Comparison of ENCODE assay signal across 7 cellular contexts in genomic region chr9:91425270-91425669, GRCh38. TPM values are rescaled to one million over a fixed set of nuclear protein-coding genes. Genes with fewer than 3 reads are reported as not detected.
A peak's percentile ranks its signal among the peaks of the same experiment; 100 is the strongest.
DNase-seq lines count a peak whose midpoint lies in the region; ATAC-seq and TF ChIP-seq lines count a peak whose summit lies in the region.

No MANE protein-coding gene starts in this region.

- DNase-seq in stimulated activated naive B cell treated with anti-CD40 and anti-IgM and Interleukin-4, amounts not matched to agents 10 μg/mL and 1 μg/mL and 100 μg/mL, for 72 hours: no peak
- DNase-seq in GM10248 (ENCODE audit: extremely low spot score) (no peak), GM19238 (ENCODE audit: insufficient read length, low spot score) (no peak), brain microvascular endothelial cell (no peak)

- no peak overlapping the region for H3K9ac ChIP-seq in iPS-20b (ENCODE audit: low read depth, low read length)

- peaks cover 14% of the 10 kb centered on the region for H3K4me1 ChIP-seq in iPS-20b (ENCODE audit: insufficient read depth, low read length)

- H3K4me3 ChIP-seq in iPS-20b (ENCODE audit: low read length): peak overlapping the region; percentile 72; the same call in 1 of the 2 replicates
- no peak overlapping the region for H3K4me3 ChIP-seq in brain microvascular endothelial cell (ENCODE audit: low read depth, low read length)

- peak overlapping the region in 2 of 3 donors; percentile 9 to 41 for H3K27ac Mint-ChIP-seq in IgD-negative memory B cell
- H3K27ac Mint-ChIP-seq in activated T-helper 17 cell treated with anti-CD3 and anti-CD28 coated beads, Interleukin-2, amount 50 U/mL, for 72 hours: peak overlapping the region; percentile 97
- peak overlapping the region; percentile 98 for H3K27ac Mint-ChIP-seq in stimulated activated naive B cell treated with anti-CD40 and anti-IgM and Interleukin-4, amounts not matched to agents 10 μg/mL and 1 μg/mL and 100 μg/mL, for 72 hours

- H3K36me3 Mint-ChIP-seq in IgD-negative memory B cell: no peaks in the 10 kb centered on the region
- peaks cover 39% of the 10 kb centered on the region for H3K36me3 Mint-ChIP-seq in activated T-helper 17 cell treated with anti-CD3 and anti-CD28 coated beads, Interleukin-2, amount 50 U/mL, for 72 hours (ENCODE audit: low read depth)
- peaks cover 26 to 31% of the 10 kb centered on the region in 2 donors for H3K36me3 Mint-ChIP-seq in stimulated activated naive B cell treated with anti-CD40 and anti-IgM and Interleukin-4, amounts not matched to agents 10 μg/mL and 1 μg/mL and 100 μg/mL, for 72 hours

- H3K27ac ChIP-seq in iPS-20b (ENCODE audit: low read length) (no peak overlapping the region), brain microvascular endothelial cell (no peak overlapping the region)

- H3K36me3 ChIP-seq in iPS-20b (ENCODE audit: insufficient read depth, low read depth, low read length): no peaks in the 10 kb centered on the region
- H3K36me3 ChIP-seq in brain microvascular endothelial cell (replicated peaks): no peaks in the 10 kb centered on the region

- H3K27me3 Mint-ChIP-seq in IgD-negative memory B cell: peaks cover 33% of the 10 kb centered on the region
- no peaks in the 10 kb centered on the region for H3K27me3 Mint-ChIP-seq in activated T-helper 17 cell treated with anti-CD3 and anti-CD28 coated beads, Interleukin-2, amount 50 U/mL, for 72 hours
- no peaks in the 10 kb centered on the region for H3K27me3 Mint-ChIP-seq in stimulated activated naive B cell treated with anti-CD40 and anti-IgM and Interleukin-4, amounts not matched to agents 10 μg/mL and 1 μg/mL and 100 μg/mL, for 72 hours

- H3K9me3 Mint-ChIP-seq in IgD-negative memory B cell: no peaks in the 10 kb centered on the region
- no peaks in the 10 kb centered on the region for H3K9me3 Mint-ChIP-seq in activated T-helper 17 cell treated with anti-CD3 and anti-CD28 coated beads, Interleukin-2, amount 50 U/mL, for 72 hours
- no peaks in the 10 kb centered on the region for H3K9me3 Mint-ChIP-seq in stimulated activated naive B cell treated with anti-CD40 and anti-IgM and Interleukin-4, amounts not matched to agents 10 μg/mL and 1 μg/mL and 100 μg/mL, for 72 hours

- in situ Hi-C loops in brain microvascular endothelial cell (cut with HindIII; ENCODE audit: low pct_ligation_motif_present, low sequenced_read_pairs): no loop called here

- POLR2A ChIA-PET in GM10248 (lab: Yijun Ruan, JAX): no interaction called here

- peak; percentile 12 for ATAC-seq in activated T-helper 17 cell treated with anti-CD3 and anti-CD28 coated beads, Interleukin-2, amount 50 U/mL, for 72 hours (replicated peaks)
- no peak for ATAC-seq in stimulated activated naive B cell treated with anti-CD40 and anti-IgM and Interleukin-4, amounts not matched to agents 10 μg/mL and 1 μg/mL and 100 μg/mL, for 72 hours (replicated peaks)

- peaks cover 53% of the 10 kb centered on the region for H3K27me3 ChIP-seq in iPS-20b (ENCODE audit: insufficient read depth, low read length)
- H3K27me3 ChIP-seq in brain microvascular endothelial cell (replicated peaks): no peaks in the 10 kb centered on the region

- H3K9me3 ChIP-seq in iPS-20b (ENCODE audit: insufficient read depth, low read depth, low read length): no peaks in the 10 kb centered on the region

- CTCF ChIA-PET in GM10248 (lab: Yijun Ruan, JAX): interaction anchor here (0.8 to 8.2 kb wide), 19 partner anchors 9 to 531 kb away, joined by 3 to 121 read pairs (median 4); no protein-coding TSS in a partner anchor

- peak overlapping the region; percentile 79 to 90 (median 87) for H3K4me3 Mint-ChIP-seq in IgD-negative memory B cell
- peak overlapping the region; percentile 99 for H3K4me3 Mint-ChIP-seq in activated T-helper 17 cell treated with anti-CD3 and anti-CD28 coated beads, Interleukin-2, amount 50 U/mL, for 72 hours
- H3K4me3 Mint-ChIP-seq in stimulated activated naive B cell treated with anti-CD40 and anti-IgM and Interleukin-4, amounts not matched to agents 10 μg/mL and 1 μg/mL and 100 μg/mL, for 72 hours: peak overlapping the region; percentile 92 to 96

- no peak for TF ChIP-seq CTCF in GM10248 (IDR thresholded peaks at IDR 0.05; ENCODE audit: control extremely low read depth, extremely low read depth, low read depth, missing control alignments)
- TF ChIP-seq CTCF in brain microvascular endothelial cell (IDR thresholded peaks at IDR 0.05; ENCODE audit: low read depth, low read length, missing control alignments): no peak

- H3K4me1 Mint-ChIP-seq in IgD-negative memory B cell: peaks cover 18 to 39% (median 35%) of the 10 kb centered on the region in 3 donors
- H3K4me1 Mint-ChIP-seq in activated T-helper 17 cell treated with anti-CD3 and anti-CD28 coated beads, Interleukin-2, amount 50 U/mL, for 72 hours: peaks cover 35% of the 10 kb centered on the region
- peaks cover 35 to 49% of the 10 kb centered on the region in 2 donors for H3K4me1 Mint-ChIP-seq in stimulated activated naive B cell treated with anti-CD40 and anti-IgM and Interleukin-4, amounts not matched to agents 10 μg/mL and 1 μg/mL and 100 μg/mL, for 72 hours

RNA-seq across cellular contexts. Expression of gene NFIL3, which starts 1.6 kb away (rescaled TPM):
- polyA plus RNA-seq in IgD-negative memory B cell: 3.1 TPM
- 10 to 100 TPM; 26.6 to 67.7 TPM for total RNA-seq in activated T-helper 17 cell treated with anti-CD3 and anti-CD28 coated beads, Interleukin-2, amount 50 U/mL, for 72 hours

Comparison
In these comparisons a context has a peak if more than half of its experiments do, and no peak if none do; other contexts are left out.
1. H3K27ac Mint-ChIP-seq: peak in every context shown above with its lines; median percentile 98 in stimulated activated naive B cell treated with anti-CD40 and anti-IgM and Interleukin-4, amounts not matched to agents 10 μg/mL and 1 μg/mL and 100 μg/mL, for 72 hours; 97 in activated T-helper 17 cell treated with anti-CD3 and anti-CD28 coated beads, Interleukin-2, amount 50 U/mL, for 72 hours; 25 in IgD-negative memory B cell.